ENCODE assay signal across 8 cellular contexts in genomic region chr22:32411388-32411787, GRCh38. TPM values are rescaled to one million over a fixed set of nuclear protein-coding genes. Genes with fewer than 3 reads are reported as not detected.
DNase-seq lines count a peak whose midpoint lies in the region; FAIRE-seq and TF ChIP-seq lines count a peak whose summit lies in the region.

No MANE protein-coding gene starts in this region.

- FAIRE-seq in urothelium cell line (lab: Jason Lieb, UNC): no peak

- H3K4me3 ChIP-seq in AG04449 (ENCODE audit: low read depth, low read length) (peak overlapping the region; percentile 83), GM23248 (peak overlapping the region; percentile 88), esophagus (ENCODE audit: low read depth in 1 of 2, low read length in 2 of 2) (peak overlapping the region; percentile 97 to 99), neuronal stem cell (ENCODE audit: low read length in 2 of 2) (peak overlapping the region; percentile 89 to 90)

- WGBS in GM23248 (ENCODE audit: low coverage in 1 of 2, low lambda C conversion rate in 2 of 2, missing lambda C conversion rate in 2 of 2), 2 experiments: 2 to 3% methylated on average over 11 of the region's 11 CpGs
- WGBS in esophagus, 2 donors: 0 to 1% methylated on average over 11 of the region's 11 CpGs
- WGBS in neuronal stem cell (ENCODE audit: extremely low coverage in 2 of 2, insufficient read length in 2 of 2, insufficient replicate concordance in 1 of 2), 2 donors: no CpG with 5 or more reads among the region's 11 CpGs

- H3K36me3 ChIP-seq in GM23248 (ENCODE audit: low read depth) (peaks cover 22% of the 10 kb centered on the region), esophagus (ENCODE audit: control insufficient read depth in 2 of 2, insufficient read depth in 2 of 2, low read length in 1 of 2) (peaks cover 5 to 6% of the 10 kb centered on the region in 2 donors), neuronal stem cell (replicated peaks in 1 of 2; ENCODE audit: control insufficient read depth in 2 of 2, insufficient read depth in 2 of 2, low read length in 2 of 2) (peaks cover 10 to 38% of the 10 kb centered on the region in 2 donors)

- in situ Hi-C loops in GM23248 (cut with MboI): no loop called here

- no peaks in the 10 kb centered on the region for H3K27me3 ChIP-seq in GM23248 (replicated peaks; ENCODE audit: insufficient read depth)
- H3K27me3 ChIP-seq in esophagus (ENCODE audit: control insufficient read depth in 1 of 2, insufficient read depth in 2 of 2, low read length in 2 of 2): no peaks in the 10 kb centered on the region
- H3K27me3 ChIP-seq in neuronal stem cell (ENCODE audit: control insufficient read depth in 3 of 3, insufficient read depth in 3 of 3, low read depth in 1 of 3, low read length in 3 of 3): peaks cover 0 to 8% (median 0%) of the 10 kb centered on the region in 3 experiments

- H3K14ac ChIP-seq in neuronal stem cell (ENCODE audit: low read length): peak overlapping the region; percentile 91

- H3K9me2 ChIP-seq in GM23248 (ENCODE audit: insufficient read depth): no peaks in the 10 kb centered on the region

- H2AK5ac ChIP-seq in neuronal stem cell (ENCODE audit: low read depth, low read length): no peak overlapping the region

- no peak overlapping the region for H4K8ac ChIP-seq in neuronal stem cell (ENCODE audit: low read depth, low read length)

- TF ChIP-seq CTCF in AG04449 (IDR thresholded peaks at IDR 0.05; ENCODE audit: insufficient read depth, low read length, missing control alignments): no peak

- DNase-seq in AG04449 (ENCODE audit: low read depth, low spot score): no peak
- DNase-seq in GM23248: peak; percentile 64
- peak; percentile 38 for DNase-seq in SW480 (ENCODE audit: low spot score)
- no peak for DNase-seq in neuronal stem cell (ENCODE audit: low spot score)
- no peak for DNase-seq in urothelium cell line (ENCODE audit: low spot score)
- no peak for DNase-seq in SKM-1 treated with dmso at 0.1 percent for 144 hours (lab: John Stamatoyannopoulos, UW; ENCODE audit: unreplicated experiment)
- no peak for DNase-seq in medulla oblongata (ENCODE audit: extremely low spot score)

- no peak overlapping the region for H3K18ac ChIP-seq in neuronal stem cell (ENCODE audit: low read length)

- H3K4me2 ChIP-seq in GM23248 (ENCODE audit: unreplicated experiment) (peak overlapping the region; percentile 95), neuronal stem cell (ENCODE audit: insufficient read depth, low read length, poor library complexity, severe bottlenecking) (peak overlapping the region; percentile 76)

- H3K4me1 ChIP-seq in GM23248 (ENCODE audit: insufficient read depth): peaks cover 11% of the 10 kb centered on the region
- H3K4me1 ChIP-seq in esophagus (ENCODE audit: control insufficient read depth in 2 of 2, insufficient read depth in 2 of 2, low read length in 1 of 2): peaks cover 3 to 4% of the 10 kb centered on the region in 2 donors
- H3K4me1 ChIP-seq in neuronal stem cell (ENCODE audit: control insufficient read depth in 2 of 2, insufficient read depth in 1 of 2, low read depth in 1 of 2, low read length in 2 of 2): peaks cover 5 to 8% of the 10 kb centered on the region in 2 donors

- H3K23ac ChIP-seq in neuronal stem cell (ENCODE audit: low read depth, low read length, poor library complexity): no peak overlapping the region

- H3K79me2 ChIP-seq in GM23248 (ENCODE audit: insufficient read depth): peaks cover 57% of the 10 kb centered on the region

- H2BK120ac ChIP-seq in neuronal stem cell (ENCODE audit: low read depth, low read length): no peak overlapping the region

- H2BK5ac ChIP-seq in neuronal stem cell (ENCODE audit: low read length): peak overlapping the region; percentile 70

- H2BK15ac ChIP-seq in neuronal stem cell (ENCODE audit: low read length): no peak overlapping the region

- H2BK12ac ChIP-seq in neuronal stem cell (ENCODE audit: low read length): no peak overlapping the region

- POLR2A ChIA-PET in AG04449 (lab: Yijun Ruan, JAX): interaction anchor here (0.5 kb wide), 1 partner anchor 18 kb away, joined by 5 read pairs; no protein-coding TSS in a partner anchor

- no peaks in the 10 kb centered on the region for H3K9me3 ChIP-seq in GM23248 (ENCODE audit: low read depth)
- H3K9me3 ChIP-seq in esophagus (ENCODE audit: control insufficient read depth in 2 of 2, insufficient read depth in 1 of 2, low read depth in 1 of 2, low read length in 1 of 2): no peaks in the 10 kb centered on the region
- no peaks in the 10 kb centered on the region for H3K9me3 ChIP-seq in neuronal stem cell (replicated peaks in 1 of 2; ENCODE audit: control insufficient read depth in 2 of 2, insufficient read depth in 1 of 2, low read depth in 1 of 2, low read length in 2 of 2)

- H4K91ac ChIP-seq in neuronal stem cell (ENCODE audit: low read depth, low read length, poor library complexity): no peak overlapping the region

- H4K20me1 ChIP-seq in GM23248 (ENCODE audit: insufficient read depth): no peaks in the 10 kb centered on the region

- H3K9ac ChIP-seq in GM23248 (peak overlapping the region; percentile 86), neuronal stem cell (ENCODE audit: low read depth, low read length, poor library complexity) (peak overlapping the region; percentile 93)

- H3K79me1 ChIP-seq in neuronal stem cell (ENCODE audit: low read depth, low read length): peaks cover 4% of the 10 kb centered on the region

- peak overlapping the region; percentile 99 for H2AFZ ChIP-seq in GM23248
- peak overlapping the region; percentile 92 for H2AFZ ChIP-seq in neuronal stem cell (ENCODE audit: low read length)

- H3K4ac ChIP-seq in neuronal stem cell (ENCODE audit: low read length): no peak overlapping the region

- H3K27ac ChIP-seq in GM23248: peak overlapping the region; percentile 61
- peak overlapping the region; percentile 73 to 93 for H3K27ac ChIP-seq in esophagus (ENCODE audit: low read depth in 2 of 2, low read length in 1 of 2)
- no peak overlapping the region for H3K27ac ChIP-seq in neuronal stem cell (replicated peaks; ENCODE audit: low read length)

- CTCF ChIA-PET in AG04449 (lab: Yijun Ruan, JAX): interaction anchor here (1.0 to 4.0 kb wide), 7 partner anchors 10 to 588 kb away, joined by 3 to 50 read pairs (median 12); partner anchors contain the start of gene FBXO7

- H3F3A ChIP-seq in GM23248 (ENCODE audit: insufficient read depth): no peaks in the 10 kb centered on the region

RNA-seq across cellular contexts. Expression of gene RTCB, which starts 0.7 kb away (rescaled TPM):
- 96.7 and 101 TPM in 2 replicates for total RNA-seq in GM23248 (2014; rRNA removed; shearing (Covaris generic))
- polyA plus RNA-seq in GM23248 (2016; fragmentation: Nextera tagmentation; extraction: Ambion mirVana): 88.8 and 91.0 TPM in 2 replicates
- polyA plus RNA-seq in esophagus: 10 to 100 TPM; 12.8 to 52.3 TPM
- polyA plus RNA-seq in neuronal stem cell (2013, experiment 1 of 2): 66.3 TPM
- polyA plus RNA-seq in neuronal stem cell (2013, experiment 2 of 2): 65.2 TPM

RNA-seq across cellular contexts. Expression of gene BPIFC, which starts 52.9 kb away (rescaled TPM):
- total RNA-seq in GM23248 (2014; rRNA removed; shearing (Covaris generic)): not detected in 2 replicates
- polyA plus RNA-seq in GM23248 (2016; fragmentation: Nextera tagmentation; extraction: Ambion mirVana): not detected in 2 replicates
- polyA plus RNA-seq in esophagus: under 1 TPM in 1 of 2 donors, not detected in 1; 0.09 TPM
- not detected for polyA plus RNA-seq in neuronal stem cell (2013, experiment 1 of 2)
- polyA plus RNA-seq in neuronal stem cell (2013, experiment 2 of 2): not detected

RNA-seq across cellular contexts. Expression of gene RFPL3, which starts 53.7 kb away (rescaled TPM):
- not detected in 2 replicates for total RNA-seq in GM23248 (2014; rRNA removed; shearing (Covaris generic))
- polyA plus RNA-seq in GM23248 (2016; fragmentation: Nextera tagmentation; extraction: Ambion mirVana) (not detected in 2 replicates), esophagus (not detected)
- polyA plus RNA-seq in neuronal stem cell (2013, experiment 1 of 2): not detected
- not detected for polyA plus RNA-seq in neuronal stem cell (2013, experiment 2 of 2)

Comparison
In these comparisons a context has a peak if more than half of its experiments do, and no peak if none do; other contexts are left out.
1. DNase-seq: peak in GM23248 (single experiment) and SW480 (single experiment); none in AG04449 (single experiment), neuronal stem cell (single experiment), urothelium cell line (single experiment), SKM-1 treated with dmso at 0.1 percent for 144 hours (single experiment) and medulla oblongata (single experiment).
2. Peak in every context shown above with its lines, with median percentiles within 50 percentile points of each other: H3K4me3 ChIP-seq.